18 cellular contexts compared by ENCODE assay signal in genomic region chr21:37986751-37987399, GRCh38.
DNase-seq lines count a peak whose midpoint lies in the region; ATAC-seq lines count a peak whose summit lies in the region.
"Had no signal": no experiment of that assay in that cellular context is flagged by ENCODE, and none has a peak within 500 bp of the region (broad histone marks: within the 10 kb centered on the region; RNA-seq: fewer than 3 reads in every experiment).

No MANE protein-coding gene starts in this region.

- no peak for ATAC-seq in HG03457 (IDR thresholded peaks at IDR 0.05; ENCODE audit: unreplicated experiment)
- ATAC-seq: effector memory CD8-positive, alpha-beta T cell; stimulated activated naive CD8-positive, alpha-beta T cell treated with anti-CD3 and anti-CD28 coated beads, Interleukin-15, amount 100 ng/mL, for 72 hours; upper lobe of right lung had no signal

- peak; percentile 9 for DNase-seq in NCI-H2107 treated with DMSO at 0.1 percent for 48 hours (lab: John Stamatoyannopoulos, UW; ENCODE audit: unreplicated experiment)
- DNase-seq in NCI-H2107 (lab: John Stamatoyannopoulos, UW): no peak
- DNase-seq in NCI-H1930 (lab: John Stamatoyannopoulos, UW): peak; percentile 71 to 86
- DNase-seq in NCI-H69 (lab: John Stamatoyannopoulos, UW): peak; percentile 99
- DNase-seq in pons (ENCODE audit: low spot score): peak; percentile 16
- DNase-seq in activated T-cell treated with anti-CD3 and anti-CD28 coated beads for 4 hours: no peak
- no peak for DNase-seq in activated effector memory CD4-positive, alpha-beta T cell treated with anti-CD3 and anti-CD28 coated beads, Interleukin-2, amount 50 U/mL, for 16 hours
- DNase-seq: activated CD4-positive, alpha-beta memory T cell treated with anti-CD3 and anti-CD28 coated beads, Interleukin-2, amount 10 ng/mL, durations not matched to agents 7 days and 5 days; DND-41; effector memory CD8-positive, alpha-beta T cell; hippocampal formation; kidney glomerular epithelial cell; NCI-H187; Peyer's patch; stimulated activated naive CD8-positive, alpha-beta T cell treated with anti-CD3 and anti-CD28 coated beads, Interleukin-15, amount 100 ng/mL, for 72 hours; SW 1271; upper lobe of right lung had no signal

Comparison
In these comparisons a context has a peak if more than half of its experiments do, and no peak if none do; other contexts are left out.
1. DNase-seq: peak in NCI-H2107 treated with DMSO at 0.1 percent for 48 hours (single experiment), NCI-H1930 (2 of 2), NCI-H69 (single experiment) and pons (single experiment); none in NCI-H2107 (single experiment), activated T-cell treated with anti-CD3 and anti-CD28 coated beads for 4 hours (single experiment) and activated effector memory CD4-positive, alpha-beta T cell treated with anti-CD3 and anti-CD28 coated beads, Interleukin-2, amount 50 U/mL, for 16 hours (single experiment).